In the genomic region with DNA sequence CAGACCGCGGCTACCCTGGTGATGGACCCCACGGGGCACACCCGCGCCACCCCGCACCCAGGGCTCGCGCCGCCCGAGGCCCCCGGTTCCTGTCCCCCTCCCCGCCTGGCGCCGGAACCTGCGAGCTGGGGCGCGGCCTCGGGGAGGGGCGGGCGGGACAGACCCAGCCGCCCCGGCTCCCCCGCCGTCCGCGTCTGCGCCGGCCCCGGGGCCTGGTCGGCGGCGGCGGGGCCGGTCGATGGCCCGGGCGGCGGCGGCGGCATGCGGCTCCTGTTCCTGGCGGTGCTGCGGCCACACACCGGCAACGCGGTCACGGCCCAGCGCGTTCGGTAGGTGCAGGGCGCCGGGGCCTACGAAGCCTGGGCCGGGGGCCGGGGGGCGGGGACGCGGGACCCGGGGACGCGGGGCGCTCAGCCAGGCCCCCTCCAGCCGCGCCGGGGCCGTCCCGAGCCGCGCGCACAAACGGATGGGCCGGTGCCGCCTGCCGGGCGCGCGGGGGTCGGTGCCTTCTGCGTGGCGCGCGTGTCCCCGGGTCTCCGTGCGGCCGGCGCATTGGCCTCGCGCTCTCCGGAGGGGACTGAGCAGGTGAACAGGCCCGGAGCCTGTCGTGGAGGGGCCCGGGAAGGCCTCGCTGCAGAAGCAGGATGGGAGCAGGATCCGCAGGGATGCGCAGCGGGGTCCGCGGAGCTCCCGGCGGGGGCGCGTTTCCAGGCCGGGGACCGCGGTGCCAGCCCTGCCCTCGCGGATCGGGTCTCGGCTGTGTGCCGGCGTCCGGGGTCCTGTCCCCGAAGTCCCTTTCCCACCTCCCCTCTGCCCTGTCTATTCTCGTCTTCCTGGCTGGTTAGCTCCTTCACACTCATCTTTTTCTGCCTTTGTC, we compare ENCODE assay signal across 9 cellular contexts. TPM values are rescaled to one million over a fixed set of nuclear protein-coding genes. Genes with fewer than 3 reads are reported as not detected.
DNase-seq lines count a peak whose midpoint lies in the region; ATAC-seq and TF ChIP-seq lines count a peak whose summit lies in the region.
"Had no signal": no experiment of that assay in that cellular context is flagged by ENCODE, and none has a peak within 500 bp of the region (broad histone marks: within the 10 kb centered on the region; RNA-seq: fewer than 3 reads in every experiment).

A gene (plus strand): TSS at position 158 of the 877 bp plus-strand sequence. CDS start 104 bp downstream, at position 262.

- ATAC-seq in GM21423 (IDR thresholded peaks at IDR 0.05; ENCODE audit: unreplicated experiment), result peak; percentile 40
- ATAC-seq in GM19452 (IDR thresholded peaks at IDR 0.05; ENCODE audit: unreplicated experiment), result no peak

- no peak for TF ChIP-seq CTCF in chondrocyte (IDR thresholded peaks at IDR 0.05)
- TF ChIP-seq CTCF in nephron progenitor cell (IDR thresholded peaks at IDR 0.05), result no peak

- H3K9me3 Mint-ChIP-seq in chondrocyte (ENCODE audit: low read depth) (no peaks in the 10 kb centered on the region), nephron progenitor cell (peaks cover 11% of the 10 kb centered on the region)

- H3K27me3 Mint-ChIP-seq in chondrocyte (ENCODE audit: low read depth), result peaks cover 46% of the 10 kb centered on the region
- H3K27me3 Mint-ChIP-seq in nephron progenitor cell (ENCODE audit: low read depth, poor library complexity), result peaks cover 51% of the 10 kb centered on the region

- H3K9me3 ChIP-seq in ES-I3 (ENCODE audit: control insufficient read depth, insufficient read depth, low read length), result no peaks in the 10 kb centered on the region

- H3K36me3 Mint-ChIP-seq in chondrocyte (ENCODE audit: low read depth), result no peaks in the 10 kb centered on the region
- H3K36me3 Mint-ChIP-seq in nephron progenitor cell (ENCODE audit: low read depth), result peaks cover 5% of the 10 kb centered on the region

- peak within 1 kb of the TSS; percentile 80 for H3K9ac ChIP-seq in ES-I3 (ENCODE audit: low read depth, low read length)

- no peaks in the 10 kb centered on the region for H3K36me3 ChIP-seq in ES-I3 (ENCODE audit: insufficient read depth, low read length)

- H3K4me1 ChIP-seq in ES-I3 (ENCODE audit: insufficient read depth, low read length), result peaks cover 4% of the 10 kb centered on the region; the same call in 1 of the 2 replicates

- H3K4me1 Mint-ChIP-seq in chondrocyte (ENCODE audit: low read depth), result peaks cover 3% of the 10 kb centered on the region
- peaks cover 5% of the 10 kb centered on the region for H3K4me1 Mint-ChIP-seq in nephron progenitor cell

- H3K4me3 Mint-ChIP-seq in chondrocyte (ENCODE audit: unreplicated experiment), result peak within 1 kb of the TSS; percentile 60
- H3K4me3 Mint-ChIP-seq in nephron progenitor cell, result peak within 1 kb of the TSS; percentile 89

- DNase-seq in chondrocyte (ENCODE audit: low spot score) (peak; percentile 78), nephron progenitor cell (peak; percentile 67), DMS114 treated with DMSO at 0.1 percent for 48 hours (lab: John Stamatoyannopoulos, UW; ENCODE audit: unreplicated experiment) (no peak), putamen (ENCODE audit: low spot score) (no peak)
- no peak for DNase-seq in activated naive CD4-positive, alpha-beta T cell (lab: John Stamatoyannopoulos, UW)
- DNase-seq: SHP77 had no signal

- H3K27ac Mint-ChIP-seq in chondrocyte (ENCODE audit: unreplicated experiment) (no peak within 1 kb of the TSS), nephron progenitor cell (no peak within 1 kb of the TSS)

RNA-seq across cellular contexts. Expression of the gene that starts here (rescaled TPM):
- 0.22 to 0.44 TPM (median 0.27 TPM) in 3 replicates for total RNA-seq in chondrocyte

Comparison
In these comparisons a context has a peak if more than half of its experiments do, and no peak if none do; other contexts are left out.
1. Peak in DNase-seq in chondrocyte; RNA of the gene not detected or under 1 TPM.